In genomic region chr17:4502466-4503154, GRCh38 we compare ENCODE assay signal across 14 cellular contexts. TPM values are rescaled to one million over a fixed set of nuclear protein-coding genes. Genes with fewer than 3 reads are reported as not detected.
"Had no signal": no experiment of that assay in that cellular context is flagged by ENCODE, and none has a peak within 500 bp of the region (broad histone marks: within the 10 kb centered on the region; RNA-seq: fewer than 3 reads in every experiment).

No MANE protein-coding gene starts in this region.

- H3K27me3 ChIP-seq: uterus had no signal

- H3K4me3 Mint-ChIP-seq: activated CD4-positive, alpha-beta memory T cell treated with anti-CD3 and anti-CD28 coated beads for 36 hours; mesothelial cell of epicardium had no signal

- DNase-seq: activated CD4-positive, alpha-beta memory T cell treated with anti-CD3 and anti-CD28 coated beads for 36 hours; activated gamma-delta T cell; activated T-cell treated with anti-CD3 and anti-CD28 coated beads, Interleukin-2, amount 50 U/mL, for 48 hours; aorta; lower lobe of right lung; retina; stimulated activated CD4-positive, alpha-beta T cell treated with anti-CD3 and anti-CD28 coated beads, Interleukin-15, amount 100 ng/mL, for 24 hours; stomach; T-helper 9 cell; uterus had no signal

- H3K36me3 ChIP-seq: lower lobe of right lung, thoracic aorta, uterus had no signal

- ATAC-seq: lower lobe of right lung had no signal

- H3K27ac Mint-ChIP-seq: activated CD4-positive, alpha-beta memory T cell treated with anti-CD3 and anti-CD28 coated beads for 36 hours; mesothelial cell of epicardium had no signal

- H3K9me3 ChIP-seq: lower lobe of right lung, stomach, thoracic aorta, uterus had no signal

- H3K4me3 ChIP-seq: lower lobe of right lung, stomach, thoracic aorta, uterus had no signal

- H3K9me3 Mint-ChIP-seq: activated CD4-positive, alpha-beta memory T cell treated with anti-CD3 and anti-CD28 coated beads for 36 hours; mesothelial cell of epicardium had no signal

- H3K36me3 Mint-ChIP-seq: activated CD4-positive, alpha-beta memory T cell treated with anti-CD3 and anti-CD28 coated beads for 36 hours; mesothelial cell of epicardium had no signal

- H3K4me1 ChIP-seq: uterus had no signal

- H3K27ac ChIP-seq: lower lobe of right lung, thoracic aorta had no signal

RNA-seq across cellular contexts. Expression of gene GGT6, which starts 57.8 kb away (rescaled TPM):
- total RNA-seq: activated CD4-positive, alpha-beta memory T cell treated with anti-CD3 and anti-CD28 coated beads for 36 hours; aorta; myocyte; skeletal muscle tissue; thoracic aorta had no signal
